Comparison of ENCODE assay signal across 23 cellular contexts in the genomic region with DNA sequence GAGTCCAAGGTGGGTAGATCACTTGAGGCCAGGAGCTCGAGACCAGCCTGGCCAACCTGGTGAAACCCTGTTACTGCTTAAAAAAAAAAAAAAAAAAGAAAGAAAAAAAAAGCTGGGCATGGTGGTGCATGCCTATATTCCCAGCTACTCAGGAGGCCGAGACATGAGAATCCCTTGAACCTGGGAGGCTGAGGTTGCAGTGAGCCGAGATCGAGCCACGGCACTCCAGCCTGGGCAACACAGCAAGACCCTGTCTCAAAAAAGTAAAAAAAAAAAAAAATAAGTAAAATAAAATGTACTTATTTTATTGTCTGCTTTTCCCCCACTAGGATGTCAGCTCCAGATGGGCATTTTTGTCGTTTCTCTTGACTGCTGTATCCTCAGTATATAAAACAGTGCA.
DNase-seq lines count a peak whose midpoint lies in the region; ATAC-seq, FAIRE-seq and TF ChIP-seq lines count a peak whose summit lies in the region.
"Had no signal": no experiment of that assay in that cellular context is flagged by ENCODE, and none has a peak within 500 bp of the region (broad histone marks: within the 10 kb centered on the region; RNA-seq: fewer than 3 reads in every experiment).

No MANE protein-coding gene starts in this region.

- CTCF ChIA-PET in HepG2 (lab: Yijun Ruan, JAX; ENCODE audit: low intra/inter-chr PET ratio, low total read pairs), result no interaction called here

- no peak for TF ChIP-seq RAD21 in HepG2 (CRISPR knock-in tag; IDR thresholded peaks at IDR 0.05)

- H3K4me2 ChIP-seq in HepG2 (ENCODE audit: low read depth, low read length), result no peak overlapping the region
- H3K4me2 ChIP-seq: BLaER1 had no signal

- no peak for FAIRE-seq in HepG2 (lab: Jason Lieb, UNC)
- FAIRE-seq: A204.1, G401.6, GM12892, H1 had no signal

- H3K27ac ChIP-seq in HepG2 (ENCODE audit: extremely low read length, insufficient read depth, low read length) (no peak overlapping the region), right lobe of liver (no peak overlapping the region), esophagus muscularis mucosa (replicated peaks in 1 of 4) (peak overlapping the region; percentile 87 to 90 (median 88)), rectal smooth muscle tissue (ENCODE audit: low read depth, low read length) (peak overlapping the region; percentile 22), right atrium auricular region (no peak overlapping the region)
- H3K27ac ChIP-seq: 22Rv1, BLaER1, C4-2B, GM23248 had no signal

- H3K27me3 ChIP-seq in HepG2 (ENCODE audit: control insufficient read depth in 1 of 2, insufficient read depth in 2 of 2, low read length in 2 of 2) (no peaks in the 10 kb centered on the region), right lobe of liver (no peaks in the 10 kb centered on the region), esophagus muscularis mucosa (no peaks in the 10 kb centered on the region), rectal smooth muscle tissue (ENCODE audit: control insufficient read depth, insufficient read depth, low read length) (no peaks in the 10 kb centered on the region), right atrium auricular region (no peaks in the 10 kb centered on the region)
- H3K27me3 ChIP-seq: BLaER1 had no signal

- no peak overlapping the region for H2AFZ ChIP-seq in HepG2 (ENCODE audit: low read length)
- H2AFZ ChIP-seq: GM23248 had no signal

- no peak for TF ChIP-seq EP300 in HepG2 (IDR thresholded peaks at IDR 0.05; ENCODE audit: low read depth in 2 of 2, low read length in 2 of 2)
- TF ChIP-seq EP300 in HepG2 (CRISPR knock-in tag; IDR thresholded peaks at IDR 0.05; ENCODE audit: borderline replicate concordance), result no peak
- TF ChIP-seq EP300 in esophagus muscularis mucosa (IDR thresholded peaks at IDR 0.05), result no peak

- 97% methylated on average over 6 of the region's 6 CpGs for WGBS in HepG2 (ENCODE audit: low lambda C conversion rate)
- WGBS in right lobe of liver (ENCODE audit: insufficient coverage, low coverage, low lambda C conversion rate, missing lambda C conversion rate), result 94% methylated on average over 5 of the region's 6 CpGs
- 92% methylated on average over 6 of the region's 6 CpGs for WGBS in esophagus muscularis mucosa

- no TSS peak for BruUV-seq in HepG2 (replicated peaks; lab: Mats Ljungman, UMichigan)

- H4K20me1 ChIP-seq in HepG2 (ENCODE audit: insufficient read depth, low read length), result no peaks in the 10 kb centered on the region; the same call in 1 of the 2 replicates
- H4K20me1 ChIP-seq: BLaER1 had no signal

- in situ Hi-C loops in HepG2 (cut with HindIII; ENCODE audit: extremely low pct_ligation_motif_present, low pct_unique_long_range_greater_than_20kb), result no loop called here

- H3K9ac ChIP-seq in HepG2 (ENCODE audit: insufficient read depth, low read depth, low read length) (no peak overlapping the region), rectal smooth muscle tissue (ENCODE audit: low read length) (no peak overlapping the region)
- H3K9ac ChIP-seq: BLaER1, GM23248 had no signal

- H3K4me3 ChIP-seq in HepG2 (replicated peaks in 1 of 3; ENCODE audit: insufficient read depth in 1 of 3, low read depth in 2 of 3, low read length in 3 of 3), result no peak overlapping the region
- no peak overlapping the region for H3K4me3 ChIP-seq in right lobe of liver
- no peak overlapping the region for H3K4me3 ChIP-seq in esophagus muscularis mucosa
- H3K4me3 ChIP-seq in rectal smooth muscle tissue (ENCODE audit: low read length), result no peak overlapping the region
- no peak overlapping the region for H3K4me3 ChIP-seq in right atrium auricular region
- H3K4me3 ChIP-seq: BLaER1, GM23248 had no signal

- H3K79me2 ChIP-seq in HepG2 (ENCODE audit: insufficient read depth, low read length), result no peaks in the 10 kb centered on the region

- DNase-seq in HepG2 (ENCODE audit: low spot score) (no peak), right lobe of liver (no peak), esophagus muscularis mucosa (ENCODE audit: extremely low spot score) (no peak), NCI-H2171 treated with DMSO at 0.1 percent for 48 hours (lab: John Stamatoyannopoulos, UW) (no peak), right atrium auricular region (ENCODE audit: low spot score) (no peak)
- no peak for DNase-seq in effector CD4-positive, alpha-beta T cell
- DNase-seq: Caco-2; CD4-positive, CD25-positive, alpha-beta regulatory T cell; CD8-positive, alpha-beta T cell; DMS153; DND-41; GM23248; H7; HCEC 1CT had no signal

- TF ChIP-seq POLR2A in HepG2 (IDR thresholded peaks at IDR 0.05; ENCODE audit: insufficient read depth in 1 of 2, low read depth in 2 of 2, low read length in 2 of 2) (no peak), right lobe of liver (IDR thresholded peaks at IDR 0.05) (no peak), esophagus muscularis mucosa (IDR thresholded peaks at IDR 0.05; ENCODE audit: low read depth) (no peak)

- H3K4me1 ChIP-seq in HepG2 (ENCODE audit: insufficient read depth, low read length) (no peaks in the 10 kb centered on the region), right lobe of liver (no peaks in the 10 kb centered on the region), esophagus muscularis mucosa (peaks cover 8 to 71% (median 56%) of the 10 kb centered on the region in 4 donors), rectal smooth muscle tissue (ENCODE audit: control insufficient read depth, insufficient read depth, low read length) (peaks cover 16% of the 10 kb centered on the region), right atrium auricular region (peaks cover 0 to 4% of the 10 kb centered on the region in 2 donors)
- H3K4me1 ChIP-seq: Caco-2 had no signal

- peaks cover 37 to 71% of the 10 kb centered on the region in 2 experiments for H3K36me3 ChIP-seq in HepG2 (replicated peaks in 1 of 2; ENCODE audit: control insufficient read depth in 1 of 2, insufficient read depth in 2 of 2, low read length in 2 of 2)
- peaks cover 0 to 4% (median 2%) of the 10 kb centered on the region in 4 donors for H3K36me3 ChIP-seq in right lobe of liver
- H3K36me3 ChIP-seq in esophagus muscularis mucosa, result peaks cover 27 to 79% (median 62%) of the 10 kb centered on the region in 4 donors
- peaks cover 8% of the 10 kb centered on the region for H3K36me3 ChIP-seq in rectal smooth muscle tissue (ENCODE audit: control insufficient read depth, insufficient read depth, low read length)
- peaks cover 33% of the 10 kb centered on the region for H3K36me3 ChIP-seq in right atrium auricular region

- intact Hi-C loops in HepG2 (cut with micrococcal nuclease; ENCODE audit: unreplicated experiment), result no loop called here
- intact Hi-C loops in right lobe of liver (cut with DNase I), result no loop called here
- intact Hi-C loops in esophagus muscularis mucosa (cut with DNase I), result no loop called here

- TF ChIP-seq CTCF in HepG2 (CRISPR knock-in tag; IDR thresholded peaks at IDR 0.05) (no peak), right lobe of liver (IDR thresholded peaks at IDR 0.05) (no peak), esophagus muscularis mucosa (IDR thresholded peaks at IDR 0.05) (no peak), right atrium auricular region (IDR thresholded peaks at IDR 0.05) (no peak)

- ATAC-seq in HepG2 (no peak), right lobe of liver (no peak), GM19328 (IDR thresholded peaks at IDR 0.05; ENCODE audit: unreplicated experiment) (no peak)
- ATAC-seq: CD8-positive, alpha-beta T cell had no signal

- POLR2A ChIA-PET in HepG2 (lab: Yijun Ruan, JAX), result no interaction called here

- H3K9me3 ChIP-seq in HepG2 (ENCODE audit: low read length) (no peaks in the 10 kb centered on the region), right lobe of liver (no peaks in the 10 kb centered on the region), esophagus muscularis mucosa (no peaks in the 10 kb centered on the region), right atrium auricular region (no peaks in the 10 kb centered on the region)
- H3K9me3 ChIP-seq: BLaER1, Caco-2 had no signal

TF ChIP-seq in HepG2, 621 proteins besides CTCF, POLR2A, EP300 and RAD21:
- TF ChIP-seq, protein P1, sequence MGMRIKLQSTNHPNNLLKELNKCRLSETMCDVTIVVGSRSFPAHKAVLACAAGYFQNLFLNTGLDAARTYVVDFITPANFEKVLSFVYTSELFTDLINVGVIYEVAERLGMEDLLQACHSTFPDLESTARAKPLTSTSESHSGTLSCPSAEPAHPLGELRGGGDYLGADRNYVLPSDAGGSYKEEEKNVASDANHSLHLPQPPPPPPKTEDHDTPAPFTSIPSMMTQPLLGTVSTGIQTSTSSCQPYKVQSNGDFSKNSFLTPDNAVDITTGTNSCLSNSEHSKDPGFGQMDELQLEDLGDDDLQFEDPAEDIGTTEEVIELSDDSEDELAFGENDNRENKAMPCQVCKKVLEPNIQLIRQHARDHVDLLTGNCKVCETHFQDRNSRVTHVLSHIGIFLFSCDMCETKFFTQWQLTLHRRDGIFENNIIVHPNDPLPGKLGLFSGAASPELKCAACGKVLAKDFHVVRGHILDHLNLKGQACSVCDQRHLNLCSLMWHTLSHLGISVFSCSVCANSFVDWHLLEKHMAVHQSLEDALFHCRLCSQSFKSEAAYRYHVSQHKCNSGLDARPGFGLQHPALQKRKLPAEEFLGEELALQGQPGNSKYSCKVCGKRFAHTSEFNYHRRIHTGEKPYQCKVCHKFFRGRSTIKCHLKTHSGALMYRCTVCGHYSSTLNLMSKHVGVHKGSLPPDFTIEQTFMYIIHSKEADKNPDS (CRISPR knock-in tag; IDR thresholded peaks at IDR 0.05), result no peak
- TF ChIP-seq ZNF121 (CRISPR knock-in tag; IDR thresholded peaks at IDR 0.05) (peak; percentile 48; the same call in 1 of the 2 replicates), DNMT1 (CRISPR knock-in tag; IDR thresholded peaks at IDR 0.05) (no peak)

Comparison
In these comparisons a context has a peak if more than half of its experiments do, and no peak if none do; other contexts are left out.
1. H3K27ac ChIP-seq: peak in esophagus muscularis mucosa (4 of 4) and rectal smooth muscle tissue (single experiment); none in HepG2 (single experiment), right lobe of liver (0 of 3) and right atrium auricular region (0 of 2).